In genomic region chr16:88312732-88313131, GRCh38 we compare ENCODE assay signal across 24 cellular contexts.
"Had no signal": no experiment of that assay in that cellular context is flagged by ENCODE, and none has a peak within 500 bp of the region (broad histone marks: within the 10 kb centered on the region; RNA-seq: fewer than 3 reads in every experiment).

No MANE protein-coding gene starts in this region.

- H3K4me3 Mint-ChIP-seq: naive thymus-derived CD8-positive, alpha-beta T cell; stimulated activated memory B cell treated with anti-CD40 and anti-IgM and Interleukin-4, amounts not matched to agents 10 μg/mL and 1 μg/mL and 100 μg/mL, for 72 hours; stimulated activated naive CD8-positive, alpha-beta T cell treated with anti-CD3 and anti-CD28 coated beads, Interleukin-15, amount 100 ng/mL, for 72 hours; type B pancreatic cell had no signal

- DNase-seq: hippocampal formation; kidney glomerular epithelial cell; left cardiac atrium; left lung; midbrain; sigmoid colon; stimulated activated CD4-positive, alpha-beta T cell treated with anti-CD3 and anti-CD28 coated beads, Interleukin-1b, Interleukin-23, amount 100 ng/mL, for 48 hours; stimulated activated CD4-positive, alpha-beta T cell treated with anti-CD3 and anti-CD28 coated beads, Interleukin-2, amount 100 ng/mL, for 48 hours; stimulated activated CD4-positive, alpha-beta T cell treated with anti-CD3 and anti-CD28 coated beads, Interleukin-4, amount 100 ng/mL, for 4 hours; stimulated activated CD8-positive, alpha-beta memory T cell treated with anti-CD3 and anti-CD28 coated beads, Interleukin-4, amount 100 ng/mL, for 48 hours; stimulated activated naive CD4-positive, alpha-beta T cell treated with Interleukin-2 at 50 U/mL for 16 hours; stimulated activated naive CD8-positive, alpha-beta T cell treated with anti-CD3 and anti-CD28 coated beads, Interleukin-15, amount 100 ng/mL, for 72 hours; substantia nigra; uterus had no signal

- ATAC-seq: left cardiac atrium; left lung; naive thymus-derived CD8-positive, alpha-beta T cell; stimulated activated memory B cell treated with anti-CD40 and anti-IgM and Interleukin-4, amounts not matched to agents 10 μg/mL and 1 μg/mL and 100 μg/mL, for 72 hours; stimulated activated naive CD8-positive, alpha-beta T cell treated with anti-CD3 and anti-CD28 coated beads, Interleukin-15, amount 100 ng/mL, for 72 hours had no signal

- H3K36me3 Mint-ChIP-seq: stimulated activated memory B cell treated with anti-CD40 and anti-IgM and Interleukin-4, amounts not matched to agents 10 μg/mL and 1 μg/mL and 100 μg/mL, for 72 hours; type B pancreatic cell had no signal

- H3K36me3 ChIP-seq: left lung, ovary, right atrium auricular region, sigmoid colon, tibial nerve, uterus had no signal

- H3K4me1 Mint-ChIP-seq: stimulated activated memory B cell treated with anti-CD40 and anti-IgM and Interleukin-4, amounts not matched to agents 10 μg/mL and 1 μg/mL and 100 μg/mL, for 72 hours; stimulated activated naive CD8-positive, alpha-beta T cell treated with anti-CD3 and anti-CD28 coated beads, Interleukin-15, amount 100 ng/mL, for 72 hours had no signal

- H3K27ac ChIP-seq: left lung, ovary, right atrium auricular region, sigmoid colon, tibial nerve, uterus had no signal

- H3K27ac Mint-ChIP-seq: naive thymus-derived CD8-positive, alpha-beta T cell; progenitor cell of endocrine pancreas; stimulated activated memory B cell treated with anti-CD40 and anti-IgM and Interleukin-4, amounts not matched to agents 10 μg/mL and 1 μg/mL and 100 μg/mL, for 72 hours; stimulated activated naive CD8-positive, alpha-beta T cell treated with anti-CD3 and anti-CD28 coated beads, Interleukin-15, amount 100 ng/mL, for 72 hours; type B pancreatic cell had no signal

- FAIRE-seq: keratinocyte had no signal

- H3K9me3 ChIP-seq: left lung, ovary, sigmoid colon, uterus had no signal

- H3K4me3 ChIP-seq: left lung, lung, ovary, right atrium auricular region, sigmoid colon, smooth muscle cell, tibial nerve, uterus had no signal

- H3K4me1 ChIP-seq: left lung, sigmoid colon, tibial nerve had no signal

- H3K27me3 ChIP-seq: ovary, right atrium auricular region, sigmoid colon, tibial nerve, uterus had no signal
